Comparison of ENCODE assay signal across 8 cellular contexts in genomic region chr7:102714774-102715522, GRCh38. TPM values are rescaled to one million over a fixed set of nuclear protein-coding genes. Genes with fewer than 3 reads are reported as not detected.
DNase-seq lines count a peak whose midpoint lies in the region; ATAC-seq, FAIRE-seq and TF ChIP-seq lines count a peak whose summit lies in the region.
"Not testable (repeated sequence)": the region's sequence is repeated elsewhere in the genome, so short reads cannot be mapped to it uniquely, and the experiment has no call there.

No MANE protein-coding gene starts in this region.

- not testable (repeated sequence) for H3K4me2 ChIP-seq in mesenchymal stem cell (ENCODE audit: low read length, poor library complexity, severe bottlenecking)

- H3K4ac ChIP-seq in mesenchymal stem cell (ENCODE audit: low read depth in 1 of 2, low read length in 2 of 2): not testable (repeated sequence)

- H2AK5ac ChIP-seq in mesenchymal stem cell (ENCODE audit: low read length, severe bottlenecking): not testable (repeated sequence)

- H4K8ac ChIP-seq in mesenchymal stem cell (ENCODE audit: low read length): not testable (repeated sequence)

- FAIRE-seq in urothelium cell line (lab: Jason Lieb, UNC): peak; percentile 5

- H3K4me1 ChIP-seq in CD4-positive, CD25-positive, alpha-beta regulatory T cell (ENCODE audit: control insufficient read depth, insufficient read depth, low read length, poor library complexity, severe bottlenecking); mesenchymal stem cell (ENCODE audit: control insufficient read depth, insufficient read depth, low read depth, low read length): not testable (repeated sequence)
- H3K4me1 ChIP-seq in RWPE2 (ENCODE audit: insufficient read depth, poor library complexity, severe bottlenecking): peaks cover 14% of the 10 kb centered on the region

- not testable (repeated sequence) for H3K79me1 ChIP-seq in mesenchymal stem cell (replicated peaks; ENCODE audit: low read length, poor library complexity, severe bottlenecking)

- not testable (repeated sequence) for H3K9ac ChIP-seq in mesenchymal stem cell (ENCODE audit: low read length)

- not testable (repeated sequence) for H2BK12ac ChIP-seq in mesenchymal stem cell (ENCODE audit: low read length in 2 of 2)

- H3K4me1 Mint-ChIP-seq in CD4-positive, CD25-positive, alpha-beta regulatory T cell: peaks cover 7 to 24% (median 16%) of the 10 kb centered on the region in 4 donors
- peaks cover 27% of the 10 kb centered on the region for H3K4me1 Mint-ChIP-seq in activated CD4-positive, alpha-beta memory T cell treated with anti-CD3 and anti-CD28 coated beads, Interleukin-2, amount 10 ng/mL, durations not matched to agents 7 days and 5 days

- WGBS in mesenchymal stem cell: 57% methylated on average over 1 of the region's 6 CpGs

- H3K27me3 Mint-ChIP-seq in CD4-positive, CD25-positive, alpha-beta regulatory T cell; activated CD4-positive, alpha-beta memory T cell treated with anti-CD3 and anti-CD28 coated beads, Interleukin-2, amount 10 ng/mL, durations not matched to agents 7 days and 5 days: not testable (repeated sequence)

- not testable (repeated sequence) for H2AFZ ChIP-seq in mesenchymal stem cell (ENCODE audit: low read depth, low read length)

- not testable (repeated sequence) for H3K18ac ChIP-seq in mesenchymal stem cell (ENCODE audit: low read depth in 1 of 2, low read length in 2 of 2)

- not testable (repeated sequence) for H3K36me3 Mint-ChIP-seq in CD4-positive, CD25-positive, alpha-beta regulatory T cell; activated CD4-positive, alpha-beta memory T cell treated with anti-CD3 and anti-CD28 coated beads, Interleukin-2, amount 10 ng/mL, durations not matched to agents 7 days and 5 days (ENCODE audit: low read depth)

- H3K4me3 Mint-ChIP-seq in CD4-positive, CD25-positive, alpha-beta regulatory T cell; activated CD4-positive, alpha-beta memory T cell treated with anti-CD3 and anti-CD28 coated beads, Interleukin-2, amount 10 ng/mL, durations not matched to agents 7 days and 5 days: not testable (repeated sequence)

- not testable (repeated sequence) for H2BK5ac ChIP-seq in mesenchymal stem cell (ENCODE audit: low read depth, low read length, poor library complexity, severe bottlenecking)

- peak; percentile 48 to 57 for ATAC-seq in CD4-positive, CD25-positive, alpha-beta regulatory T cell (ENCODE audit: low read depth in 2 of 2)
- peak; percentile 69 for ATAC-seq in RWPE2 (ENCODE audit: low read depth)

- not testable (repeated sequence) for H3K27ac Mint-ChIP-seq in CD4-positive, CD25-positive, alpha-beta regulatory T cell
- H3K27ac Mint-ChIP-seq in activated CD4-positive, alpha-beta memory T cell treated with anti-CD3 and anti-CD28 coated beads, Interleukin-2, amount 10 ng/mL, durations not matched to agents 7 days and 5 days: peak overlapping the region; percentile 31

- not testable (repeated sequence) for H3K23ac ChIP-seq in mesenchymal stem cell (ENCODE audit: low read length in 2 of 2)

- not testable (repeated sequence) for H2BK15ac ChIP-seq in mesenchymal stem cell (ENCODE audit: low read depth, poor library complexity, severe bottlenecking)

- POLR2A ChIA-PET in activated CD4-positive, alpha-beta memory T cell treated with anti-CD3 and anti-CD28 coated beads, Interleukin-2, amount 10 ng/mL, durations not matched to agents 7 days and 5 days (lab: Charles Lee): not testable (repeated sequence)

- TF ChIP-seq CTCF in RWPE2 (IDR thresholded peaks at IDR 0.05; ENCODE audit: poor library complexity, severe bottlenecking); choroid plexus epithelial cell (conservative IDR thresholded peaks at IDR 0.05; ENCODE audit: low read depth, low read length): not testable (repeated sequence)

- not testable (repeated sequence) for H3K36me3 ChIP-seq in CD4-positive, CD25-positive, alpha-beta regulatory T cell (ENCODE audit: control insufficient read depth, insufficient read depth, low read length); RWPE2 (ENCODE audit: low read depth); mesenchymal stem cell (ENCODE audit: control insufficient read depth in 1 of 2, insufficient read depth in 2 of 2, low read depth in 1 of 2, low read length in 2 of 2)

- CTCF ChIA-PET in activated CD4-positive, alpha-beta memory T cell treated with anti-CD3 and anti-CD28 coated beads, Interleukin-2, amount 10 ng/mL, durations not matched to agents 7 days and 5 days (lab: Charles Lee): not testable (repeated sequence)

- H3K14ac ChIP-seq in mesenchymal stem cell (ENCODE audit: low read length in 2 of 2): not testable (repeated sequence)

- peak in 1 of 3 donors; percentile 29 for DNase-seq in CD4-positive, CD25-positive, alpha-beta regulatory T cell
- not testable (repeated sequence) for DNase-seq in RWPE2 (ENCODE audit: low spot score); urothelium cell line (ENCODE audit: low spot score)
- peak; percentile 28 for DNase-seq in activated CD4-positive, alpha-beta memory T cell treated with anti-CD3 and anti-CD28 coated beads, Interleukin-2, amount 10 ng/mL, durations not matched to agents 7 days and 5 days
- peak; percentile 21 for DNase-seq in activated naive CD4-positive, alpha-beta T cell treated with Interleukin-2 at 50 U/mL for 16 hours
- peak; percentile 18 for DNase-seq in choroid plexus epithelial cell (ENCODE audit: low read depth)
- DNase-seq in mesenchymal stem cell: peak; percentile 29
- DNase-seq in stimulated activated CD8-positive, alpha-beta memory T cell treated with anti-CD3 and anti-CD28 coated beads, Interleukin-4, amount 100 ng/mL, for 48 hours: peak; percentile 27

- H3K9me3 Mint-ChIP-seq in CD4-positive, CD25-positive, alpha-beta regulatory T cell; activated CD4-positive, alpha-beta memory T cell treated with anti-CD3 and anti-CD28 coated beads, Interleukin-2, amount 10 ng/mL, durations not matched to agents 7 days and 5 days: not testable (repeated sequence)

- H3K4me3 ChIP-seq in CD4-positive, CD25-positive, alpha-beta regulatory T cell (ENCODE audit: low read depth, low read length); RWPE2 (ENCODE audit: severe bottlenecking); choroid plexus epithelial cell (ENCODE audit: low read depth, low read length); mesenchymal stem cell (ENCODE audit: insufficient read depth in 1 of 2, low read depth in 1 of 2, low read length in 2 of 2): not testable (repeated sequence)

- not testable (repeated sequence) for H4K91ac ChIP-seq in mesenchymal stem cell (ENCODE audit: low read length)

- not testable (repeated sequence) for H3K9me3 ChIP-seq in CD4-positive, CD25-positive, alpha-beta regulatory T cell (ENCODE audit: control insufficient read depth in 2 of 2, low read length in 2 of 2); RWPE2 (ENCODE audit: severe bottlenecking); mesenchymal stem cell (ENCODE audit: control insufficient read depth, low read length)

- H2BK120ac ChIP-seq in mesenchymal stem cell (ENCODE audit: low read depth, low read length): not testable (repeated sequence)

- not testable (repeated sequence) for H3K27me3 ChIP-seq in CD4-positive, CD25-positive, alpha-beta regulatory T cell (ENCODE audit: control insufficient read depth, insufficient read depth, low read length); RWPE2 (ENCODE audit: insufficient read depth, poor library complexity, severe bottlenecking); mesenchymal stem cell (ENCODE audit: control insufficient read depth in 1 of 2, insufficient read depth in 1 of 2, low read length in 2 of 2)

- peak overlapping the region; percentile 47 for H3K27ac ChIP-seq in CD4-positive, CD25-positive, alpha-beta regulatory T cell (ENCODE audit: insufficient read depth, low read length, poor library complexity, severe bottlenecking)
- peak overlapping the region; percentile 65 for H3K27ac ChIP-seq in RWPE2 (ENCODE audit: poor library complexity, severe bottlenecking)
- not testable (repeated sequence) for H3K27ac ChIP-seq in mesenchymal stem cell (ENCODE audit: low read length, poor library complexity, severe bottlenecking)

RNA-seq across cellular contexts. Expression of gene FAM185A, which starts 33.9 kb away (rescaled TPM):
- total RNA-seq in CD4-positive, CD25-positive, alpha-beta regulatory T cell: 6.4 TPM
- polyA plus RNA-seq in CD4-positive, CD25-positive, alpha-beta regulatory T cell: 1 to 10 TPM; 6.1 to 7.3 (median 6.6) TPM
- total RNA-seq in activated CD4-positive, alpha-beta memory T cell treated with anti-CD3 and anti-CD28 coated beads, Interleukin-2, amount 10 ng/mL, durations not matched to agents 7 days and 5 days: 1 to 10 TPM; 6.1 to 7.2 TPM
- 2.0 TPM for polyA plus RNA-seq in mesenchymal stem cell (2013, experiment 1 of 2)
- polyA plus RNA-seq in mesenchymal stem cell (2013, experiment 2 of 2): 2.1 TPM

RNA-seq across cellular contexts. Expression of gene POLR2J2, which starts 43.5 kb away (rescaled TPM):
- total RNA-seq in CD4-positive, CD25-positive, alpha-beta regulatory T cell: 56.4 TPM
- 1 to 10 TPM; 1.3 to 3.3 (median 1.9) TPM for polyA plus RNA-seq in CD4-positive, CD25-positive, alpha-beta regulatory T cell
- total RNA-seq in activated CD4-positive, alpha-beta memory T cell treated with anti-CD3 and anti-CD28 coated beads, Interleukin-2, amount 10 ng/mL, durations not matched to agents 7 days and 5 days: 1 to 10 TPM; 8.4 to 8.8 TPM
- 0.90 TPM for polyA plus RNA-seq in mesenchymal stem cell (2013, experiment 1 of 2)
- 3.4 TPM for polyA plus RNA-seq in mesenchymal stem cell (2013, experiment 2 of 2)
